ENCODE assay signal across 8 cellular contexts in the genomic region with DNA sequence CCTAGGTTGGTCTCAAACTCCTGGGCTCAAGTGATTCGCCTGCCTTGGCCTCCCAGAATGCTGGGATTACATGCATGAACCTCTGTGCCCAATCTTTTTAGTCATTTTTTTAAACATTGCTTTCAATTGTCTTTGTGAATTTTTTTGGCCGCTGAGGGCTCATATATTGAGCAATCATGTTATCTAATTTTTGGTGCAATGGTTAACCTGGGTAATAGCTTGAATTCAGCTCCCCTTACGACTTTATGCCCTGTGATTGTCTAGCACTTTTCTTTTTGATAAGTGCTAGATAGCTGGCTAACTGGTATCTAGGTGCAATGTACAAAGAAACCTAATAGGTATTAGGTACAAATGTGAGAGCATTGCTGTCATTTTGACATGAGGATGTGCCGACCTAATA.
"Had no signal": no experiment of that assay in that cellular context is flagged by ENCODE, and none has a peak within 500 bp of the region (broad histone marks: within the 10 kb centered on the region; RNA-seq: fewer than 3 reads in every experiment).

No MANE protein-coding gene starts in this region.

- H2AFZ ChIP-seq: GM23338 had no signal

- ATAC-seq: GM23338 had no signal

- H3K4me2 ChIP-seq: GM23338 had no signal

- DNase-seq: H9, HCEC 1CT, IMR-90, KBM-7 had no signal

- H3K4me3 ChIP-seq: GM23338 had no signal

- H3K27ac ChIP-seq: HL-60 had no signal

- FAIRE-seq: H1, H54 had no signal
